28 cellular contexts compared by ENCODE assay signal in the genomic region with DNA sequence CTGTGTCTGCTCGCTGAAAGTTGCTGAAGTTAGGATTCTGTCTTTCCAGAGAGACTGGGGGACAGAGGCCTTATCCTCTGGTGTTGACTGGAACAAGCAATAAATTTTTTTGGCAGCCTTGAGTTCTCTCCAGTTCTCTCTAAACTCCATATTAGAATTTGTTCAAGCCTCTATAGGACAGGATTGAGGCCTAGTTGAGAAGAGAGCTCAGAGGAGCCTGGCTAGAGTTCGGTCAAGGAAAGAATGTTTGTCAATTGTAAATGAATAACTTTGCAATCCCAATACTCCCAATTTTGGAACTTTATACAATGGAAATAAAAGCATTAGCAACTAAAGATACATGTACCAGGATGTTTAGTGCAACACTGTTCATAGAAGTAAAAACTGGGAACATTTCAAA. TPM values are rescaled to one million over a fixed set of nuclear protein-coding genes. Genes with fewer than 3 reads are reported as not detected.
"Had no signal": no experiment of that assay in that cellular context is flagged by ENCODE, and none has a peak within 500 bp of the region (broad histone marks: within the 10 kb centered on the region; RNA-seq: fewer than 3 reads in every experiment).

No MANE protein-coding gene starts in this region.

- DNase-seq: activated CD4-positive, alpha-beta T cell treated with anti-CD3 and anti-CD28 coated beads for 48 hours; activated CD4-positive, alpha-beta T cell treated with anti-CD3 and anti-CD28 coated beads, Interleukin-2, amount 50 U/mL, for 4 hours; activated CD4-positive, CD25-positive, alpha-beta regulatory T cell treated with anti-CD3 and anti-CD28 coated beads, Interleukin-2, amount 50 U/mL, for 72 hours; activated CD8-positive, alpha-beta memory T cell treated with anti-CD3 and anti-CD28 coated beads, Interleukin-2, amount 50 U/mL, for 48 hours; activated CD8-positive, alpha-beta T cell treated with anti-CD3 and anti-CD28 coated beads, Interleukin-2, amount 10 ng/mL, durations not matched to agents 7 days and 5 days; activated naive CD4-positive, alpha-beta T cell treated with anti-CD3 and anti-CD28 coated beads, Interleukin-2, amount 50 U/mL, for 16 hours; activated naive CD8-positive, alpha-beta T cell treated with anti-CD3 and anti-CD28 coated beads, Interleukin-2, amount 10 ng/mL, durations not matched to agents 7 days and 5 days; activated T-cell treated with anti-CD3 and anti-CD28 coated beads, Interleukin-2, amount 50 U/mL, for 1 hour; adrenal gland; anterior cingulate cortex; NCI-H1092 treated with DMSO at 0.1 percent for 48 hours; NCI-H1417 treated with DMSO at 0.1 percent for 48 hours; NCI-H1694; NCI-H2029; NCI-H2107; NCI-H2171 treated with DMSO at 0.1 percent for 48 hours; NCI-H226; NCI-H526; NK-92 treated with Interleukin-12 subunit alpha and Interleukin-12 subunit beta, amount 100 ng/mL, for 24 hours; Peyer's patch; SHP77; SW 1271 had no signal

- H3K27ac ChIP-seq: adrenal gland, KMS-11, Peyer's patch, RWPE1, SJSA1 had no signal

- H3K9me3 ChIP-seq: adrenal gland, Peyer's patch, SJSA1 had no signal

- H3K27me3 ChIP-seq: adrenal gland, Peyer's patch, SJSA1 had no signal

- H3K4me3 ChIP-seq: adrenal gland, Peyer's patch, SJSA1 had no signal

- ATAC-seq: activated CD8-positive, alpha-beta T cell treated with anti-CD3 and anti-CD28 coated beads, Interleukin-2, amount 10 ng/mL, durations not matched to agents 7 days and 5 days; SK-N-SH treated with all-trans-retinoic acid at 6 μM for 48 hours; WTC11 had no signal

- H3K4me1 ChIP-seq: adrenal gland, Peyer's patch had no signal

- H3K36me3 ChIP-seq: adrenal gland, Peyer's patch, SJSA1 had no signal

RNA-seq across cellular contexts. Expression of a gene that starts 16.7 kb away (rescaled TPM):
- total RNA-seq: NCI-H460 had no signal
